In the genomic region with DNA sequence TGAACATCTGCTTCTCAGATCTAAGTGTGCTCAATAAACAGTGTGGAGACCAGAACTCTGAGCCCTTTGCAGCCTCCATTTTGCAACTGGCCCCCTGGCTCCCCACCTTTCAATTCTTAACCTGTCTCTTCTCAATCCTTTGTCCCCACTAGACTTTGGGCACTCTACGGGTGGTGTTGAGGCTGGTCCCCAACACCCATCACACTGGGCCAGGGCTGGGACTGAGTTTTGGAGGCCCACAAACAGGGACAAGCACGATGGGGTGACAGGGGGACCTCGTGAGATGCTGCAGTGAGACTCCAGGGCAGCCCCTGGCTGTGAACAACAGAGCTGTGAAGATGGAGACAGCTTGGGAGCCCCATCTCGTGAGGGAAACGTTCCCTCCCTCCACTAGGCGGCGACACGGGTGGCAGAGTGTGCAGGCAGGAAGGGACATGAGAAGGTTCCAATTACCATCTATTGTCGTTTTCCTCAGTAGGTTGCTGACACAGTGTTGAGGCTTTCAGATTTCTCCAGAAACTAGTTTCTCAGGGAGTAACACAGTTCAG, we compare ENCODE assay signal across 8 cellular contexts. TPM values are rescaled to one million over a fixed set of nuclear protein-coding genes. Genes with fewer than 3 reads are reported as not detected.
DNase-seq lines count a peak whose midpoint lies in the region; ATAC-seq and TF ChIP-seq lines count a peak whose summit lies in the region.

No MANE protein-coding gene starts in this region.

- CTCF ChIA-PET in Calu3 (lab: Charles Lee): interaction anchor here (0.6 to 2.0 kb wide), 6 partner anchors 10 to 324 kb away, joined by 3 to 13 read pairs (median 4); partner anchors contain the start of gene CAPN10

- H3K36me3 Mint-ChIP-seq in Calu3 (ENCODE audit: insufficient read depth, unreplicated experiment) (peaks cover 55% of the 10 kb centered on the region), neural crest cell (ENCODE audit: low read depth) (peaks cover 9% of the 10 kb centered on the region)

- peak overlapping the region; percentile 30 for H3K27ac Mint-ChIP-seq in Calu3 (ENCODE audit: unreplicated experiment)
- no peak overlapping the region for H3K27ac Mint-ChIP-seq in neural crest cell (ENCODE audit: unreplicated experiment)

- H3K4me1 Mint-ChIP-seq in Calu3 (ENCODE audit: low read depth, unreplicated experiment): peaks cover 26% of the 10 kb centered on the region
- H3K4me1 Mint-ChIP-seq in neural crest cell: peaks cover 29% of the 10 kb centered on the region

- H3K27me3 Mint-ChIP-seq in Calu3 (ENCODE audit: unreplicated experiment) (no peaks in the 10 kb centered on the region), neural crest cell (ENCODE audit: low read depth) (no peaks in the 10 kb centered on the region)

- ATAC-seq in HG02840 (IDR thresholded peaks at IDR 0.05; ENCODE audit: low FRiP score, unreplicated experiment) (no peak), HG02884 (IDR thresholded peaks at IDR 0.05; ENCODE audit: unreplicated experiment) (no peak)

- DNase-seq in Calu3 (peak; percentile 84), HuH-7 (ENCODE audit: low spot score) (peak; percentile 67), neural crest cell (ENCODE audit: low read depth, low spot score) (no peak), G401 (ENCODE audit: low spot score) (no peak)
- DNase-seq in activated CD4-positive, alpha-beta T cell treated with anti-CD3 and anti-CD28 coated beads for 24 hours (ENCODE audit: low read depth in 2 of 2): peak; percentile 46 to 54
- peak; percentile 60 for DNase-seq in effector CD4-positive, alpha-beta T cell

- peak overlapping the region; percentile 93 for H3K4me3 Mint-ChIP-seq in Calu3 (ENCODE audit: low read depth, unreplicated experiment)
- H3K4me3 Mint-ChIP-seq in neural crest cell: peak overlapping the region; percentile 70

- BruUV-seq in Calu3 (replicated peaks; lab: Mats Ljungman, UMichigan): no TSS peak

- intact Hi-C loops in Calu3 (cut with micrococcal nuclease; ENCODE audit: unreplicated experiment): no loop called here

- in situ Hi-C loops in G401 (cut with HindIII; ENCODE audit: low sequenced_read_pairs): no loop called here

- H3K9me3 Mint-ChIP-seq in Calu3 (ENCODE audit: low read depth, unreplicated experiment) (peaks cover 2% of the 10 kb centered on the region), neural crest cell (peaks cover 2% of the 10 kb centered on the region)

- TF ChIP-seq CTCF in Calu3 (IDR thresholded peaks at IDR 0.05; ENCODE audit: unreplicated experiment): peak; percentile 74
- TF ChIP-seq CTCF in neural crest cell (conservative IDR thresholded peaks at IDR 0.05): peak; percentile 57

RNA-seq across cellular contexts. Expression of gene ANKMY1, which starts 1.2 kb away (rescaled TPM):
- total RNA-seq in Calu3 (2022) (34.9 and 38.2 TPM in 2 replicates), neural crest cell (13.0 and 15.9 TPM in 2 replicates)
- total RNA-seq in G401 (2014; rRNA removed; shearing (Covaris generic)): 8.6 and 14.7 TPM in 2 replicates

RNA-seq across cellular contexts. Expression of gene DUSP28, which starts 3.5 kb away (rescaled TPM):
- total RNA-seq in Calu3 (2022) (5.1 and 8.5 TPM in 2 replicates), neural crest cell (5.0 and 6.1 TPM in 2 replicates)
- 4.9 and 5.3 TPM in 2 replicates for total RNA-seq in G401 (2014; rRNA removed; shearing (Covaris generic))

RNA-seq across cellular contexts. Expression of gene RNPEPL1, which starts 11.7 kb away (rescaled TPM):
- total RNA-seq in Calu3 (2022) (80.6 and 82.9 TPM in 2 replicates), neural crest cell (36.1 and 37.1 TPM in 2 replicates)
- total RNA-seq in G401 (2014; rRNA removed; shearing (Covaris generic)): 3.3 and 5.6 TPM in 2 replicates

RNA-seq across cellular contexts. Expression of gene CAPN10, which starts 29.9 kb away (rescaled TPM):
- total RNA-seq in Calu3 (2022): 49.3 and 52.6 TPM in 2 replicates
- 57.7 and 62.7 TPM in 2 replicates for total RNA-seq in neural crest cell
- 37.6 and 43.0 TPM in 2 replicates for total RNA-seq in G401 (2014; rRNA removed; shearing (Covaris generic))

Comparison
In these comparisons a context has a peak if more than half of its experiments do, and no peak if none do; other contexts are left out.
1. DNase-seq: peak in Calu3 (single experiment), HuH-7 (single experiment), activated CD4-positive, alpha-beta T cell treated with anti-CD3 and anti-CD28 coated beads for 24 hours (2 of 2) and effector CD4-positive, alpha-beta T cell (single experiment); none in neural crest cell (single experiment) and G401 (single experiment).